In genomic region chr16:67173808-67174705, GRCh38 we compare ENCODE assay signal across 8 cellular contexts. TPM values are rescaled to one million over a fixed set of nuclear protein-coding genes. Genes with fewer than 3 reads are reported as not detected.
DNase-seq lines count a peak whose midpoint lies in the region; ATAC-seq and TF ChIP-seq lines count a peak whose summit lies in the region.

No MANE protein-coding gene starts in this region.

- H3K27me3 Mint-ChIP-seq in CD4-positive, CD25-positive, alpha-beta regulatory T cell = peaks cover 59% of the 10 kb centered on the region

- peaks cover 18% of the 10 kb centered on the region for H3K27me3 ChIP-seq in CD4-positive, CD25-positive, alpha-beta regulatory T cell (ENCODE audit: control insufficient read depth, insufficient read depth, low read length)

- peak; percentile 39; the same call in 1 of the 2 replicates for TF ChIP-seq EP300 in Ishikawa (IDR thresholded peaks at IDR 0.05; ENCODE audit: borderline replicate concordance)

- H3K9me3 ChIP-seq in CD4-positive, CD25-positive, alpha-beta regulatory T cell (ENCODE audit: control insufficient read depth in 2 of 2, low read length in 2 of 2) = no peaks in the 10 kb centered on the region

- peaks cover 5 to 37% (median 21%) of the 10 kb centered on the region in 4 donors for H3K4me1 Mint-ChIP-seq in CD4-positive, CD25-positive, alpha-beta regulatory T cell

- peak; percentile 54 to 81 (median 55) for DNase-seq in CD4-positive, CD25-positive, alpha-beta regulatory T cell
- DNase-seq in SHP77 (lab: John Stamatoyannopoulos, UW) (peak; percentile 84 to 90), amniotic epithelial cell (ENCODE audit: low read depth) (peak; percentile 84), Right ventricle myocardium inferior (ENCODE audit: missing footprints) (peak; percentile 94), omental fat pad (ENCODE audit: low spot score) (peak; percentile 56)

- intact Hi-C loops in Right ventricle myocardium inferior (cut with DNase I) = no loop called here

- peak overlapping the region; percentile 82 to 89 (median 84) for H3K4me3 Mint-ChIP-seq in CD4-positive, CD25-positive, alpha-beta regulatory T cell

- no peaks in the 10 kb centered on the region for H3K36me3 Mint-ChIP-seq in CD4-positive, CD25-positive, alpha-beta regulatory T cell

- H3K27ac Mint-ChIP-seq in CD4-positive, CD25-positive, alpha-beta regulatory T cell = peak overlapping the region in 2 of 3 donors; percentile 68 to 78

- H3K4me3 ChIP-seq in CD4-positive, CD25-positive, alpha-beta regulatory T cell (ENCODE audit: low read depth, low read length) = peak overlapping the region; percentile 37

- no peaks in the 10 kb centered on the region for H3K36me3 ChIP-seq in CD4-positive, CD25-positive, alpha-beta regulatory T cell (ENCODE audit: control insufficient read depth, insufficient read depth, low read length)

- no peak for TF ChIP-seq CTCF in omental fat pad (IDR thresholded peaks at IDR 0.05)

- peak; percentile 19; the same call in 1 of the 2 replicates for TF ChIP-seq RAD21 in Ishikawa (IDR thresholded peaks at IDR 0.05; ENCODE audit: low read depth)

- peaks cover 0 to 3% (median 0%) of the 10 kb centered on the region in 7 donors for H3K9me3 Mint-ChIP-seq in CD4-positive, CD25-positive, alpha-beta regulatory T cell

- H3K4me1 ChIP-seq in CD4-positive, CD25-positive, alpha-beta regulatory T cell (ENCODE audit: control insufficient read depth, insufficient read depth, low read length, poor library complexity, severe bottlenecking) = peaks cover 45% of the 10 kb centered on the region

- peak; percentile 75 to 83 for ATAC-seq in CD4-positive, CD25-positive, alpha-beta regulatory T cell (ENCODE audit: low read depth in 2 of 2)
- ATAC-seq in GM19324 (IDR thresholded peaks at IDR 0.05; ENCODE audit: low FRiP score, unreplicated experiment) (peak; percentile 37), Right ventricle myocardium inferior (peak; percentile 71), omental fat pad (ENCODE audit: low FRiP score) (peak; percentile 79), HG02970 (IDR thresholded peaks at IDR 0.05; ENCODE audit: low FRiP score, unreplicated experiment) (no peak)

- H3K27ac ChIP-seq in CD4-positive, CD25-positive, alpha-beta regulatory T cell (ENCODE audit: insufficient read depth, low read length, poor library complexity, severe bottlenecking) = no peak overlapping the region

TF ChIP-seq in Ishikawa, 13 proteins besides CTCF, POLR2A, EP300 and RAD21:
- TF ChIP-seq NFIC (IDR thresholded peaks at IDR 0.05) (peak; percentile 51), MAX (IDR thresholded peaks at IDR 0.05) (peak; percentile 95), REST (IDR thresholded peaks at IDR 0.05; ENCODE audit: low read depth) (no peak), TAF1 (IDR thresholded peaks at IDR 0.05; ENCODE audit: low read depth) (peak; percentile 68), TCF12 (IDR thresholded peaks at IDR 0.05; ENCODE audit: low read depth) (peak; percentile 36; the same call in 1 of the 2 replicates), FOXM1 (IDR thresholded peaks at IDR 0.05; ENCODE audit: borderline replicate concordance, low read depth) (no peak), CREB1 (IDR thresholded peaks at IDR 0.05; ENCODE audit: low read depth) (no peak), TEAD4 (IDR thresholded peaks at IDR 0.05) (no peak; the same call in 1 of the 2 replicates), ZBTB7A (IDR thresholded peaks at IDR 0.05; ENCODE audit: low read depth) (peak; percentile 70; the same call in 1 of the 2 replicates), EGR1 (IDR thresholded peaks at IDR 0.05) (no peak), CEBPB (IDR thresholded peaks at IDR 0.05) (no peak), YY1 (IDR thresholded peaks at IDR 0.05; ENCODE audit: low read depth) (0 out of 2 replicates have a peak, but pooled peaks have one; percentile 14), USF1 (IDR thresholded peaks at IDR 0.05) (peak; percentile 85)

RNA-seq across cellular contexts. Expression of gene NOL3, which starts 3.7 kb away (rescaled TPM):
- 2.3 TPM for total RNA-seq in CD4-positive, CD25-positive, alpha-beta regulatory T cell
- not detected for polyA plus RNA-seq in CD4-positive, CD25-positive, alpha-beta regulatory T cell
- total RNA-seq in Right ventricle myocardium inferior (109 TPM), omental fat pad (10 to 100 TPM; 17.1 to 60.4 (median 41.3) TPM)

RNA-seq across cellular contexts. Expression of gene HSF4, which starts 9.5 kb away (rescaled TPM):
- total RNA-seq in CD4-positive, CD25-positive, alpha-beta regulatory T cell = 34.4 TPM
- not detected for polyA plus RNA-seq in CD4-positive, CD25-positive, alpha-beta regulatory T cell
- 49.9 TPM for total RNA-seq in Right ventricle myocardium inferior
- total RNA-seq in omental fat pad = 10 to 100 TPM; 21.2 to 77.2 (median 35.8) TPM

RNA-seq across cellular contexts. Expression of gene MATCAP1, which starts 9.7 kb away (rescaled TPM):
- 19.6 TPM for total RNA-seq in CD4-positive, CD25-positive, alpha-beta regulatory T cell
- polyA plus RNA-seq in CD4-positive, CD25-positive, alpha-beta regulatory T cell = under 1 TPM in 1 of 4 donors, not detected in 3; 0.80 TPM
- total RNA-seq in Right ventricle myocardium inferior (9.8 TPM), omental fat pad (10 to 100 TPM; 12.6 to 53.4 (median 17.2) TPM)

RNA-seq across cellular contexts. Expression of gene FBXL8, which starts 14.3 kb away (rescaled TPM):
- total RNA-seq in CD4-positive, CD25-positive, alpha-beta regulatory T cell = 16.6 TPM
- polyA plus RNA-seq in CD4-positive, CD25-positive, alpha-beta regulatory T cell = 1 to 10 TPM; 2.5 to 6.6 (median 4.0) TPM
- total RNA-seq in Right ventricle myocardium inferior (10.8 TPM), omental fat pad (10 to 100 TPM; 12.8 to 24.7 (median 15.9) TPM)

RNA-seq across cellular contexts. Expression of gene TRADD, which starts 14.3 kb away (rescaled TPM):
- 50.3 TPM for total RNA-seq in CD4-positive, CD25-positive, alpha-beta regulatory T cell
- polyA plus RNA-seq in CD4-positive, CD25-positive, alpha-beta regulatory T cell = 10 to 100 TPM; 66.4 to 92.4 (median 88.1) TPM
- total RNA-seq in Right ventricle myocardium inferior (8.2 TPM), omental fat pad (10 to 100 TPM; 25.3 to 32.5 (median 28.9) TPM)
